8 cellular contexts compared by ENCODE assay signal in the genomic region with DNA sequence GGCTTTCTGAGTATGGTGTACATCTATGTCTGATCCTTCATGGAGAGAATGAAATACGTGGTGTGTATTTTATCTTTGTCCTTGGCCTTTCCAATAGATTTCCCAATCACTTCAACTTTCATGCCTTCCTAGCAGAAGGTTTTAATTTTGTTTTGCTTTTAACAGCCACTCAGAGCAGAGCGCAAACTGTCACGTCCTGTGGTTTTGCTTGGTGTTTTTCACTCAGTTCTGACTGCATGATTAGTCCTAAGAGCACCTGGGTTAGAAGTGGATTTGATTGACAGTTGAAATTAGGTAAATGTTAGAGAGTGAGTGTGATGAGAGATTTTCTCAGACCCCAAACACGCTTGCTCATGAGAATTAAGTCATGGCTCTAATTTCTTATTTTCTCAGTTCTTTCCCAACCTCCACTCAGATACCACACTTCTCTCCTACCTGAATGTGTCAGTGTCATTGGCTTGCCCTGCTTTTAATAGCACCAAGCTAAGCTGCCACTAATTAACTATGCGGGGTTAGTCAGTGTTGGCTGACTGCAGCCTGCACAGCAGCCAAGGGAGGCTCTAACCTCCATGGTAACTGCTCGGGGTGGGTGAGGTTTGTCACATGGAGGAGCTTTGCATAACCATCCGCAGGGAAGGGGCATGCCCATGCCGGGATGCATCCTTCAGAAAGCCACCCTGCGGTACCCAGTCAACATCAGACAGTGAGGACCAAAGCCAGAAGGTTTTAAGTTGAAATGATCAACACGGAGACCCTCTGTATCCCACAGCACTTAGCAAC.
DNase-seq lines count a peak whose midpoint lies in the region; ATAC-seq and TF ChIP-seq lines count a peak whose summit lies in the region.

No MANE protein-coding gene starts in this region.

- peaks cover 34% of the 10 kb centered on the region for H3K4me1 Mint-ChIP-seq in CD4-positive, alpha-beta T cell (ENCODE audit: low read depth)
- peaks cover 39% of the 10 kb centered on the region for H3K4me1 Mint-ChIP-seq in stimulated activated naive CD8-positive, alpha-beta T cell treated with anti-CD3 and anti-CD28 coated beads, Interleukin-15, amount 100 ng/mL, for 72 hours

- H3K27ac Mint-ChIP-seq in CD4-positive, alpha-beta T cell = peak overlapping the region; percentile 86
- H3K27ac Mint-ChIP-seq in stimulated activated naive CD8-positive, alpha-beta T cell treated with anti-CD3 and anti-CD28 coated beads, Interleukin-15, amount 100 ng/mL, for 72 hours = peak overlapping the region; percentile 63 to 99

- intact Hi-C loops in CD4-positive, alpha-beta T cell (cut with DNase I, micrococcal nuclease) = loop anchor here (10.0 kb wide), 2 partner anchors 955 to 965 kb away; no protein-coding TSS in a partner anchor
- intact Hi-C loops in cardiac septum (cut with DNase I) = no loop called here

- POLR2A ChIA-PET in CD4-positive, alpha-beta T cell (lab: Charles Lee) = interaction anchor here (0.9 to 1.7 kb wide), 5 partner anchors 9 to 227 kb away, joined by 3 to 6 read pairs (median 3); no protein-coding TSS in a partner anchor

- ATAC-seq in CD4-positive, alpha-beta T cell (ENCODE audit: poor library complexity) = peak; percentile 93
- ATAC-seq in GM18909 (IDR thresholded peaks at IDR 0.05; ENCODE audit: poor library complexity, unreplicated experiment) (peak; percentile 84), HG03060 (IDR thresholded peaks at IDR 0.05; ENCODE audit: low read depth, unreplicated experiment) (peak; percentile 90)
- peak; percentile 95 for ATAC-seq in stimulated activated naive CD8-positive, alpha-beta T cell treated with anti-CD3 and anti-CD28 coated beads, Interleukin-15, amount 100 ng/mL, for 72 hours

- no peaks in the 10 kb centered on the region for H3K9me3 ChIP-seq in CD4-positive, alpha-beta T cell (ENCODE audit: control insufficient read depth, low read length)

- H3K9me3 Mint-ChIP-seq in CD4-positive, alpha-beta T cell = no peaks in the 10 kb centered on the region
- no peaks in the 10 kb centered on the region for H3K9me3 Mint-ChIP-seq in stimulated activated naive CD8-positive, alpha-beta T cell treated with anti-CD3 and anti-CD28 coated beads, Interleukin-15, amount 100 ng/mL, for 72 hours

- no peaks in the 10 kb centered on the region for H3K36me3 Mint-ChIP-seq in CD4-positive, alpha-beta T cell (ENCODE audit: low read depth)

- H3K27ac ChIP-seq in CD4-positive, alpha-beta T cell (ENCODE audit: low read depth, low read length) = no peak overlapping the region

- peak overlapping the region; percentile 65 for H3K4me3 Mint-ChIP-seq in CD4-positive, alpha-beta T cell
- H3K4me3 Mint-ChIP-seq in stimulated activated naive CD8-positive, alpha-beta T cell treated with anti-CD3 and anti-CD28 coated beads, Interleukin-15, amount 100 ng/mL, for 72 hours = peak overlapping the region; percentile 70 to 83

- DNase-seq in CD4-positive, alpha-beta T cell = peak in 4 of 10 experiments; percentile 5 to 36 (median 12)
- DNase-seq in T-helper 1 cell (peak in 3 of 5 donors; percentile 17 to 77 (median 19)), cardiac septum (ENCODE audit: low spot score) (peak; percentile 71), iPS-NIHi7 (ENCODE audit: extremely low spot score) (no peak), NCI-H1092 treated with DMSO at 0.1 percent for 48 hours (lab: John Stamatoyannopoulos, UW) (no peak)
- peak; percentile 44 to 56 for DNase-seq in stimulated activated naive CD8-positive, alpha-beta T cell treated with anti-CD3 and anti-CD28 coated beads, Interleukin-15, amount 100 ng/mL, for 72 hours

- no peak for TF ChIP-seq CTCF in CD4-positive, alpha-beta T cell (IDR thresholded peaks at IDR 0.05)

- H3K27me3 ChIP-seq in CD4-positive, alpha-beta T cell (ENCODE audit: control insufficient read depth, insufficient read depth, low read length) = no peaks in the 10 kb centered on the region

- CTCF ChIA-PET in CD4-positive, alpha-beta T cell (lab: Charles Lee) = interaction anchor here (0.6 to 1.7 kb wide), 2 partner anchors 227 to 1623 kb away, joined by 3 to 5 read pairs; no protein-coding TSS in a partner anchor

- H3K27me3 Mint-ChIP-seq in CD4-positive, alpha-beta T cell = no peaks in the 10 kb centered on the region
- H3K27me3 Mint-ChIP-seq in stimulated activated naive CD8-positive, alpha-beta T cell treated with anti-CD3 and anti-CD28 coated beads, Interleukin-15, amount 100 ng/mL, for 72 hours = no peaks in the 10 kb centered on the region

Comparison
In these comparisons a context has a peak if more than half of its experiments do, and no peak if none do; other contexts are left out.
1. DNase-seq: peak in T-helper 1 cell (3 of 5), cardiac septum (single experiment) and stimulated activated naive CD8-positive, alpha-beta T cell treated with anti-CD3 and anti-CD28 coated beads, Interleukin-15, amount 100 ng/mL, for 72 hours (2 of 2); none in iPS-NIHi7 (single experiment) and NCI-H1092 treated with DMSO at 0.1 percent for 48 hours (single experiment).
2. Peak in every context shown above with its lines, with median percentiles within 50 percentile points of each other: ATAC-seq.